11 cellular contexts compared by ENCODE assay signal in the genomic region with DNA sequence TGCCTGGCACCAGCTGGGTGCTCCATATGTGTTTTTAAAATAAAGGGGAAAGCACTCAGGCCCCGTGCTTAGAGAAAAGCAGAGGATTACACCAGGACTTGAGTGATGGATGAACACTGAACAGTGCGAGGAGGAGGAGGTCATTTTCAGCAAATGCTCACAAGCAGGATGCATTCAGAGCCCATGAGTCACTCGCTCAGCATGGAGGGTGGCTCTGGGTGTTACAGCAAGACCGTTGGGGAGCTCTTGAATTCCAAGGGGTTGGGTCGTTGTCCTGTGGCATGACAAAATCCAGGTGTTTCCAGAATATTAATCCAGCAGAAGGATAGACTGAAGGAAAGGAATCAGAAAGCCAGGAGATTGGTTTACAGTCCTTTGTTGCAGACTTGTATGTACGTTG. TPM values are rescaled to one million over a fixed set of nuclear protein-coding genes. Genes with fewer than 3 reads are reported as not detected.
DNase-seq lines count a peak whose midpoint lies in the region; ATAC-seq and TF ChIP-seq lines count a peak whose summit lies in the region.
"Had no signal": no experiment of that assay in that cellular context is flagged by ENCODE, and none has a peak within 500 bp of the region (broad histone marks: within the 10 kb centered on the region; RNA-seq: fewer than 3 reads in every experiment).

No MANE protein-coding gene starts in this region.

- DNase-seq in BJ (ENCODE audit: low read depth) (peak; percentile 51), NB4 (ENCODE audit: low read depth) (peak; percentile 32), epithelial cell of esophagus (ENCODE audit: low read depth) (peak; percentile 88), neural progenitor cell (ENCODE audit: low spot score) (no peak), NCI-H2196 treated with DMSO at 0.1 percent for 48 hours (lab: John Stamatoyannopoulos, UW; ENCODE audit: unreplicated experiment) (no peak), OCI-M2 (lab: John Stamatoyannopoulos, UW; ENCODE audit: unreplicated experiment) (no peak)
- DNase-seq: activated naive CD8-positive, alpha-beta T cell treated with anti-CD3 and anti-CD28 coated beads, Interleukin-2, amount 10 ng/mL, durations not matched to agents 7 days and 5 days; head of caudate nucleus; NCI-H526 treated with DMSO at 0.1 percent for 48 hours had no signal

- peaks cover 7% of the 10 kb centered on the region for H3K27me3 Mint-ChIP-seq in neural progenitor cell (ENCODE audit: insufficient read depth, low read depth)

- H3K36me3 Mint-ChIP-seq in neural progenitor cell = no peaks in the 10 kb centered on the region
- H3K36me3 Mint-ChIP-seq: activated naive CD8-positive, alpha-beta T cell treated with anti-CD3 and anti-CD28 coated beads, Interleukin-2, amount 10 ng/mL, durations not matched to agents 7 days and 5 days had no signal

- H3K4me1 ChIP-seq in neural progenitor cell = no peaks in the 10 kb centered on the region

- CTCF ChIA-PET in BJ (lab: Yijun Ruan, JAX) = interaction anchor here (1.2 to 3.1 kb wide), 4 partner anchors 12 to 63 kb away, joined by 3 to 10 read pairs (median 4); no protein-coding TSS in a partner anchor

- H4K20me1 ChIP-seq in neural progenitor cell (ENCODE audit: low read depth) = no peaks in the 10 kb centered on the region

- no peak overlapping the region for H2AFZ ChIP-seq in neural progenitor cell (replicated peaks)

- H3K79me2 ChIP-seq in neural progenitor cell (ENCODE audit: low read depth) = no peaks in the 10 kb centered on the region

- H3K4me3 ChIP-seq in BJ (ENCODE audit: low read depth, low read length) (no peak overlapping the region), NB4 (ENCODE audit: low read depth, low read length) (no peak overlapping the region), epithelial cell of esophagus (ENCODE audit: low read length) (no peak overlapping the region), neural progenitor cell (no peak overlapping the region)

- no peaks in the 10 kb centered on the region for H3F3A ChIP-seq in neural progenitor cell (ENCODE audit: low read depth)

- H3K4me3 Mint-ChIP-seq in neural progenitor cell = no peak overlapping the region
- H3K4me3 Mint-ChIP-seq: activated naive CD8-positive, alpha-beta T cell treated with anti-CD3 and anti-CD28 coated beads, Interleukin-2, amount 10 ng/mL, durations not matched to agents 7 days and 5 days had no signal

- ATAC-seq in GM18870 (IDR thresholded peaks at IDR 0.05; ENCODE audit: unreplicated experiment) = no peak
- no peak for ATAC-seq in GM18502 (IDR thresholded peaks at IDR 0.05; ENCODE audit: poor library complexity, unreplicated experiment)

- TF ChIP-seq POLR2A in NB4 (IDR thresholded peaks at IDR 0.05; ENCODE audit: extremely low read depth, insufficient read length) = no peak

- H3K27ac Mint-ChIP-seq in neural progenitor cell = peak overlapping the region; percentile 74
- H3K27ac Mint-ChIP-seq: activated naive CD8-positive, alpha-beta T cell treated with anti-CD3 and anti-CD28 coated beads, Interleukin-2, amount 10 ng/mL, durations not matched to agents 7 days and 5 days had no signal

- H3K4me2 ChIP-seq in neural progenitor cell = no peak overlapping the region

- TF ChIP-seq CTCF in BJ (IDR thresholded peaks at IDR 0.05; ENCODE audit: insufficient read depth, low read depth, low read length) (no peak), NB4 (IDR thresholded peaks at IDR 0.05; ENCODE audit: low read depth, low read length) (no peak), epithelial cell of esophagus (IDR thresholded peaks at IDR 0.05; ENCODE audit: insufficient read depth, low read depth, low read length, missing control alignments) (no peak), neural progenitor cell (IDR thresholded peaks at IDR 0.05) (no peak)

- peaks cover 6% of the 10 kb centered on the region for H3K9me3 Mint-ChIP-seq in neural progenitor cell
- H3K9me3 Mint-ChIP-seq: activated naive CD8-positive, alpha-beta T cell treated with anti-CD3 and anti-CD28 coated beads, Interleukin-2, amount 10 ng/mL, durations not matched to agents 7 days and 5 days had no signal

- POLR2A ChIA-PET in BJ (lab: Charles Lee) = no interaction called here

- H3K36me3 ChIP-seq in BJ (ENCODE audit: control insufficient read depth, insufficient read depth, low read length) (no peaks in the 10 kb centered on the region), neural progenitor cell (no peaks in the 10 kb centered on the region)

- H3K9me3 ChIP-seq in neural progenitor cell (ENCODE audit: low read depth) = no peaks in the 10 kb centered on the region

- H3K27me3 ChIP-seq in BJ (ENCODE audit: control insufficient read depth, insufficient read depth, low read length) = no peaks in the 10 kb centered on the region
- H3K27me3 ChIP-seq in neural progenitor cell = no peaks in the 10 kb centered on the region

- peaks cover 17% of the 10 kb centered on the region for H3K4me1 Mint-ChIP-seq in neural progenitor cell
- H3K4me1 Mint-ChIP-seq: activated naive CD8-positive, alpha-beta T cell treated with anti-CD3 and anti-CD28 coated beads, Interleukin-2, amount 10 ng/mL, durations not matched to agents 7 days and 5 days had no signal

- H3K9ac ChIP-seq in neural progenitor cell = no peak overlapping the region

- H3K27ac ChIP-seq in neural progenitor cell = no peak overlapping the region

RNA-seq across cellular contexts. Expression of a gene that starts 2.9 kb away (rescaled TPM):
- 3.3 and 3.8 TPM in 2 replicates for polyA plus RNA-seq in BJ (2011; rRNA removed)
- 1.4 and 2.3 TPM in 2 replicates for polyA minus RNA-seq in BJ (2011; rRNA and poly(A)+ RNA removed)
- total RNA-seq in neural progenitor cell (ENCODE audit: low replicate concordance) = not detected in 2 replicates
- total RNA-seq: activated naive CD8-positive, alpha-beta T cell treated with anti-CD3 and anti-CD28 coated beads, Interleukin-2, amount 10 ng/mL, durations not matched to agents 7 days and 5 days had no signal

RNA-seq across cellular contexts. Expression of a gene that starts 48.5 kb away (rescaled TPM):
- polyA plus RNA-seq in BJ (2011; rRNA removed) = 21.3 and 26.8 TPM in 2 replicates
- polyA minus RNA-seq in BJ (2011; rRNA and poly(A)+ RNA removed) = 25.8 and 43.4 TPM in 2 replicates
- 0.37 TPM in 2 replicates for total RNA-seq in neural progenitor cell (ENCODE audit: low replicate concordance)
- total RNA-seq: activated naive CD8-positive, alpha-beta T cell treated with anti-CD3 and anti-CD28 coated beads, Interleukin-2, amount 10 ng/mL, durations not matched to agents 7 days and 5 days had no signal

Comparison
In these comparisons a context has a peak if more than half of its experiments do, and no peak if none do; other contexts are left out.
1. DNase-seq: peak in BJ (single experiment), NB4 (single experiment) and epithelial cell of esophagus (single experiment); none in neural progenitor cell (single experiment), NCI-H2196 treated with DMSO at 0.1 percent for 48 hours (single experiment) and OCI-M2 (single experiment).